In genomic region chr6:52504778-52505127, GRCh38 we compare ENCODE assay signal across 9 cellular contexts.
A peak's percentile ranks its signal among the peaks of the same experiment; 100 is the strongest.
DNase-seq lines count a peak whose midpoint lies in the region; ATAC-seq, FAIRE-seq and TF ChIP-seq lines count a peak whose summit lies in the region.
"Had no signal": no experiment of that assay in that cellular context is flagged by ENCODE, and none has a peak within 500 bp of the region (broad histone marks: within the 10 kb centered on the region; RNA-seq: fewer than 3 reads in every experiment).

No MANE protein-coding gene starts in this region.

- no peak overlapping the region for H4K91ac ChIP-seq in H9 (ENCODE audit: insufficient read length, low read depth, low read length)

- peaks cover 93% of the 10 kb centered on the region for H3F3A ChIP-seq in GM23248 (ENCODE audit: insufficient read depth)

- no peak overlapping the region for H3K4me3 Mint-ChIP-seq in WTC11
- H3K4me3 Mint-ChIP-seq in H9, result no peak overlapping the region

- no peak for TF ChIP-seq CTCF in WTC11 (IDR thresholded peaks at IDR 0.05)
- no peak for TF ChIP-seq CTCF in kidney (IDR thresholded peaks at IDR 0.05; ENCODE audit: borderline replicate concordance, extremely low read depth, insufficient read depth)
- no peak for TF ChIP-seq CTCF in spleen (IDR thresholded peaks at IDR 0.05 in 8 of 11, conservative IDR thresholded peaks at IDR 0.05 in 3 of 11)
- TF ChIP-seq CTCF in H9 (conservative IDR thresholded peaks at IDR 0.05), result no peak

- H3K79me1 ChIP-seq in H9 (ENCODE audit: insufficient read depth, low read depth, low read length, poor library complexity, severe bottlenecking), result no peaks in the 10 kb centered on the region

- no peak overlapping the region for H3K56ac ChIP-seq in H9 (ENCODE audit: insufficient read length, low read depth, low read length)

- H3K36me3 Mint-ChIP-seq in WTC11 (peaks cover 38% of the 10 kb centered on the region), H9 (ENCODE audit: insufficient read depth in 1 of 3, low read depth in 3 of 3) (peaks cover 18 to 55% (median 30%) of the 10 kb centered on the region in 3 experiments; a peak in 6 of 7 replicates)

- H3K18ac ChIP-seq in H9 (ENCODE audit: insufficient read length, low read depth, low read length), result no peak overlapping the region

- no peak overlapping the region for H2BK120ac ChIP-seq in H9 (ENCODE audit: low read depth, low read length, poor library complexity, severe bottlenecking)

- peak overlapping the region; percentile 50; the same call in 1 of the 2 replicates for H3K27ac Mint-ChIP-seq in WTC11
- peak overlapping the region in 1 of 3 experiments; percentile 87; a peak in 1 of 7 replicates for H3K27ac Mint-ChIP-seq in H9

- no peak overlapping the region for H2BK5ac ChIP-seq in H9 (ENCODE audit: insufficient read length, low read length)

- ATAC-seq in WTC11 (no peak), HG02642 (IDR thresholded peaks at IDR 0.05; ENCODE audit: poor library complexity, unreplicated experiment) (no peak)

- peaks cover 49% of the 10 kb centered on the region for H3K79me2 ChIP-seq in GM23248 (ENCODE audit: insufficient read depth)
- no peaks in the 10 kb centered on the region for H3K79me2 ChIP-seq in H9 (ENCODE audit: insufficient read depth, low read length)

- no peak overlapping the region for H4K5ac ChIP-seq in H9 (ENCODE audit: insufficient read length, low read depth, low read length)

- H2BK15ac ChIP-seq in H9 (ENCODE audit: low read depth, low read length), result no peak overlapping the region

- POLR2A ChIA-PET in WTC11 (lab: Charles Lee), result no interaction called here

- in situ Hi-C loops in GM23248 (cut with MboI), result no loop called here

- H3K14ac ChIP-seq in H9 (ENCODE audit: insufficient read depth, low read length), result no peak overlapping the region

- H2BK20ac ChIP-seq in H9 (ENCODE audit: low read depth, low read length, poor library complexity, severe bottlenecking), result no peak overlapping the region

- intact Hi-C loops in kidney (cut with DNase I), result no loop called here
- intact Hi-C loops in spleen (cut with DNase I; ENCODE audit: low total_unique reads), result no loop called here

- no peak for FAIRE-seq in kidney (lab: Jason Lieb, UNC)
- FAIRE-seq in GM19239 (lab: Jason Lieb, UNC), result no peak

- no peaks in the 10 kb centered on the region for H3K9me2 ChIP-seq in GM23248 (ENCODE audit: insufficient read depth)

- peaks cover 72% of the 10 kb centered on the region for H3K36me3 ChIP-seq in GM23248 (ENCODE audit: low read depth)
- H3K36me3 ChIP-seq in kidney (ENCODE audit: control insufficient read depth in 1 of 2, insufficient read depth in 2 of 2, low read length in 2 of 2), result peaks cover 6 to 11% of the 10 kb centered on the region in 2 donors
- peaks cover 0 to 99% (median 59%) of the 10 kb centered on the region in 6 donors for H3K36me3 ChIP-seq in spleen

- H3K27ac ChIP-seq in GM23248 (peak overlapping the region; percentile 98), kidney (ENCODE audit: low read depth in 2 of 2, low read length in 2 of 2) (peak overlapping the region; percentile 74 to 84), spleen (peak overlapping the region in 5 of 8 donors; percentile 39 to 66 (median 58)), H9 (ENCODE audit: insufficient read length, low read depth, low read length) (no peak overlapping the region)

- H2AFZ ChIP-seq in GM23248, result no peak overlapping the region
- no peak overlapping the region for H2AFZ ChIP-seq in H9 (ENCODE audit: low read length)

- peak overlapping the region; percentile 71 for H3K9ac ChIP-seq in GM23248
- no peak overlapping the region for H3K9ac ChIP-seq in kidney (ENCODE audit: low read length in 2 of 2)
- H3K9ac ChIP-seq in H9 (ENCODE audit: extremely low read depth, insufficient read length, low read length), result no peak overlapping the region

- no peaks in the 10 kb centered on the region for H4K20me1 ChIP-seq in GM23248 (ENCODE audit: insufficient read depth)
- no peaks in the 10 kb centered on the region for H4K20me1 ChIP-seq in H9 (ENCODE audit: control insufficient read depth, insufficient read depth, insufficient read length)

- H3T11ph ChIP-seq in H9 (ENCODE audit: low read length), result no peak overlapping the region

- H3K27me3 Mint-ChIP-seq in WTC11 (ENCODE audit: low read depth), result no peaks in the 10 kb centered on the region
- no peaks in the 10 kb centered on the region for H3K27me3 Mint-ChIP-seq in H9 (ENCODE audit: low read depth)

- CTCF ChIA-PET in WTC11 (lab: Charles Lee), result interaction anchor here (1.1 to 1.3 kb wide), 2 partner anchors 23 to 70 kb away, joined by 3 to 4 read pairs; no protein-coding TSS in a partner anchor

- H3K4me2 ChIP-seq in GM23248 (ENCODE audit: unreplicated experiment) (peak overlapping the region; percentile 0), H9 (ENCODE audit: insufficient read depth, insufficient read length, low read length) (no peak overlapping the region)

- H4K8ac ChIP-seq in H9 (replicated peaks; ENCODE audit: insufficient read length, low read depth, low read length), result no peak overlapping the region

- peaks cover 64% of the 10 kb centered on the region for H3K4me1 ChIP-seq in GM23248 (ENCODE audit: insufficient read depth)
- H3K4me1 ChIP-seq in kidney (ENCODE audit: control insufficient read depth in 1 of 2, insufficient read depth in 1 of 2, low read depth in 1 of 2, low read length in 2 of 2), result peaks cover 8 to 14% of the 10 kb centered on the region in 2 donors
- H3K4me1 ChIP-seq in spleen, result peaks cover 0 to 32% (median 18%) of the 10 kb centered on the region in 6 donors
- H3K4me1 ChIP-seq in H9 (ENCODE audit: insufficient read depth, low read length), result no peaks in the 10 kb centered on the region

- TF ChIP-seq POLR2A in spleen (IDR thresholded peaks at IDR 0.05), result no peak

- H3K23ac ChIP-seq in H9 (ENCODE audit: insufficient read length, low read depth, low read length), result no peak overlapping the region

- no peak overlapping the region for H3K4me3 ChIP-seq in GM23248
- H3K4me3 ChIP-seq in kidney (ENCODE audit: low read length in 2 of 2), result peak overlapping the region in 1 of 2 donors; percentile 12
- H3K4me3 ChIP-seq in spleen, result no peak overlapping the region

- no peaks in the 10 kb centered on the region for H3K23me2 ChIP-seq in H9 (ENCODE audit: insufficient read length, low read depth, low read length, poor library complexity, severe bottlenecking)

- no peak overlapping the region for H3K4ac ChIP-seq in H9 (ENCODE audit: low read depth, low read length)

- H3K9me3 Mint-ChIP-seq in WTC11, result no peaks in the 10 kb centered on the region
- H3K9me3 Mint-ChIP-seq in H9, result no peaks in the 10 kb centered on the region

- no peaks in the 10 kb centered on the region for H3K9me3 ChIP-seq in GM23248 (ENCODE audit: low read depth)
- no peaks in the 10 kb centered on the region for H3K9me3 ChIP-seq in kidney (ENCODE audit: control insufficient read depth in 1 of 2, low read length in 2 of 2)
- H3K9me3 ChIP-seq in spleen, result no peaks in the 10 kb centered on the region
- no peaks in the 10 kb centered on the region for H3K9me3 ChIP-seq in H9 (ENCODE audit: control insufficient read depth, low read depth, low read length)

- H3K27me3 ChIP-seq in GM23248 (replicated peaks; ENCODE audit: insufficient read depth) (no peaks in the 10 kb centered on the region), spleen (replicated peaks in 1 of 7) (no peaks in the 10 kb centered on the region), H9 (ENCODE audit: insufficient read depth, low read length) (no peaks in the 10 kb centered on the region)

- peaks cover 14% of the 10 kb centered on the region for H3K4me1 Mint-ChIP-seq in WTC11
- peaks cover 10 to 20% of the 10 kb centered on the region in 2 experiments for H3K4me1 Mint-ChIP-seq in H9

- DNase-seq in GM23248 (no peak), WTC11 (ENCODE audit: low spot score) (no peak), kidney (no peak), spleen (no peak), H9 (no peak), putamen (ENCODE audit: low spot score) (no peak), GM19239 (ENCODE audit: insufficient read length, low spot score) (no peak)
- DNase-seq: activated effector memory CD4-positive, alpha-beta T cell treated with Interleukin-2 at 50 U/mL for 16 hours had no signal

- no peak overlapping the region for H2AK5ac ChIP-seq in H9 (ENCODE audit: insufficient read length, low read length)

- WGBS in GM23248 (ENCODE audit: low coverage in 1 of 2, low lambda C conversion rate in 2 of 2, missing lambda C conversion rate in 2 of 2), 2 experiments, result 39 to 44% methylated on average over 10 of the region's 10 CpGs
- 55 to 73% (median 56%) methylated on average over 8 to 10 of the region's 10 CpGs for WGBS in spleen, 5 donors
- WGBS in H9 (ENCODE audit: extremely low coverage, insufficient read length, low lambda C conversion rate), result no CpG with 5 or more reads among the region's 10 CpGs

- H2BK12ac ChIP-seq in H9 (ENCODE audit: insufficient read length, low read depth, low read length), result no peak overlapping the region

TF ChIP-seq in WTC11, 78 proteins besides CTCF, POLR2A, EP300 and RAD21 (continues in another document):
- TF ChIP-seq MAX (CRISPR knock-in tag; IDR thresholded peaks at IDR 0.05) (no peak), HMGA2 (CRISPR knock-in tag; IDR thresholded peaks at IDR 0.05) (no peak), TEAD4 (CRISPR knock-in tag; IDR thresholded peaks at IDR 0.05) (no peak), CREM (CRISPR knock-in tag; IDR thresholded peaks at IDR 0.05) (no peak), ZNF138 (CRISPR knock-in tag; conservative IDR thresholded peaks at IDR 0.05) (no peak), PRRX2 (CRISPR knock-in tag; IDR thresholded peaks at IDR 0.05) (no peak), GABPB1 (CRISPR knock-in tag; IDR thresholded peaks at IDR 0.05) (no peak), TEAD1 (CRISPR knock-in tag; IDR thresholded peaks at IDR 0.05) (no peak), FOXP4 (CRISPR knock-in tag; IDR thresholded peaks at IDR 0.05) (no peak), NFE2L1 (CRISPR knock-in tag; IDR thresholded peaks at IDR 0.05) (no peak), SP1 (CRISPR knock-in tag; conservative IDR thresholded peaks at IDR 0.05) (no peak)
